In the genomic region with DNA sequence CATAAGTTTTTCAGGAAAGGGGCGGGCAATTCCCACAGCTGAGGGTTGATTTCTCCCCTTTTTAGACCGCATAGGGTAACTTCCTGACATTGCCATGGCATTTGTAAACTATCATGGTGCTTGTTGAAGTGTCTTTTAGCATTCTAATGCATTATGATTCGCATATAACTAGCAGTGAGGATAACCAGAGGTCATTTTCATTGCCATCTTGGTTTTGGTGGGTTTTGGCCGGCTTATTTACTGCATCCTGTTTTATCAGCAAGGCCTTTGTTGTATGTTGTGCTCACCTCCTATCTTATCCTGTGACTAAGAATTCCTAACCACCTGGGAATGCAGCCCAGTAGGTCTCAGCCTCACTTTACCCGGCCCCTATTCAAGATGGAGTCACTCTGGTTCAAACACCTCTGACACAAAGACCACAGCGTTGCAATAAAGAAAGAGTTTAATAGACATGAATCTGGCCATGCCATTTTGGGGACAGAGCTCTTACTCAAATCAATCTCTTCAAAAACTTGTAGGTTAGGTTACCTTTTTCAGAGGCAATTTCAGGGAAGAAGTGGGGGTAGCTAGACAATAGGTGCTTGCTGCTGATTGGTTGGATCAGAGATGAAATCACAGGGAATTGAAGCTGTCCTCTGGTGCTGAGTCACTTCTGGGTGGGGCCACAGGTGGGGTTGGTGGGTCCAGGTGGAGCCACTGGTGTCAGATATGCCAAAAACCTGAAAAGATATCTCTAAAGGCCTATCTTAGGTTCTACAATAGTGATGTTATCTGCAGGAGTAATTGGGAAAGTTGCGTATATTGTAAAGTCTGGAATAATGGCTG, we compare ENCODE assay signal across 18 cellular contexts. TPM values are rescaled to one million over a fixed set of nuclear protein-coding genes. Genes with fewer than 3 reads are reported as not detected.
DNase-seq lines count a peak whose midpoint lies in the region; ATAC-seq, FAIRE-seq and TF ChIP-seq lines count a peak whose summit lies in the region.
"Had no signal": no experiment of that assay in that cellular context is flagged by ENCODE, and none has a peak within 500 bp of the region (broad histone marks: within the 10 kb centered on the region; RNA-seq: fewer than 3 reads in every experiment).

No MANE protein-coding gene starts in this region.

- no peak for TF ChIP-seq RAD21 in K562 (CRISPR knock-in tag; conservative IDR thresholded peaks at IDR 0.05 in 1 of 2, IDR thresholded peaks at IDR 0.05 in 1 of 2)

- in situ Hi-C loops in K562 (cut with MboI), result no loop called here

- POLR2A ChIA-PET in K562 (lab: Yijun Ruan, JAX), result interaction anchor here (0.8 to 1.4 kb wide), 3 partner anchors 9 to 311 kb away, joined by 3 read pairs; no protein-coding TSS in a partner anchor
- POLR2A ChIA-PET in RWPE1 (lab: Yijun Ruan, JAX; ENCODE audit: low non-redundant PET), result no interaction called here

- BruUV-seq in K562 (replicated peaks; lab: Mats Ljungman, UMichigan), result no TSS peak

- no peaks in the 10 kb centered on the region for H3K79me2 ChIP-seq in K562 (ENCODE audit: control insufficient read depth, insufficient read depth, low read length)
- H3K79me2 ChIP-seq in keratinocyte (ENCODE audit: control insufficient read depth, insufficient read depth, low read length), result no peaks in the 10 kb centered on the region
- H3K79me2 ChIP-seq in osteoblast (ENCODE audit: insufficient read depth, low read length), result no peaks in the 10 kb centered on the region

- CTCF ChIA-PET in K562 (lab: Yijun Ruan, JAX; ENCODE audit: low intra/inter-chr PET ratio), result no interaction called here
- CTCF ChIA-PET in RWPE1 (lab: Yijun Ruan, JAX), result interaction anchor here (0.6 to 0.8 kb wide), 3 partner anchors 9 to 39 kb away, joined by 3 to 4 read pairs (median 4); no protein-coding TSS in a partner anchor

- dilution Hi-C loops in keratinocyte (cut with MboI; ENCODE audit: extremely low pct_ligation_motif_present, low sequenced_read_pairs), result no loop called here

- DNase-seq in A172 (ENCODE audit: low spot score) (peak; percentile 29), HT1080 (ENCODE audit: low read depth) (peak; percentile 7), K562 (ENCODE audit: extremely low read depth in 1 of 4, low spot score in 3 of 4) (no peak), keratinocyte (ENCODE audit: low read depth, low spot score) (peak; percentile 53), RWPE1 (ENCODE audit: low spot score) (no peak), kidney (no peak), SJCRH30 (no peak), osteoblast (ENCODE audit: insufficient read length, low spot score, missing footprints) (no peak)
- DNase-seq: BE2C, DND-41, GM23248, MG63, NCI-H2081 treated with DMSO at 0.1 percent for 48 hours, NCI-H524 treated with DMSO at 0.1 percent for 48 hours, SHP77 had no signal

- no peak for TF ChIP-seq EP300 in K562 (IDR thresholded peaks at IDR 0.05; ENCODE audit: low read length)

- no peaks in the 10 kb centered on the region for H3K9me3 ChIP-seq in K562 (replicated peaks; ENCODE audit: control insufficient read depth, insufficient read depth, low read depth, low read length)
- no peaks in the 10 kb centered on the region for H3K9me3 ChIP-seq in keratinocyte (ENCODE audit: control insufficient read depth, low read depth, low read length)
- no peaks in the 10 kb centered on the region for H3K9me3 ChIP-seq in kidney (ENCODE audit: control insufficient read depth in 1 of 2, low read length in 2 of 2)
- H3K9me3 ChIP-seq in SJCRH30 (replicated peaks), result no peaks in the 10 kb centered on the region
- H3K9me3 ChIP-seq in osteoblast (ENCODE audit: low read depth, low read length), result no peaks in the 10 kb centered on the region
- H3K9me3 ChIP-seq: BE2C, HAP-1, MG63 had no signal

- H3K4me3 ChIP-seq in K562 (no peak overlapping the region), keratinocyte (ENCODE audit: control insufficient read depth in 2 of 3, extremely low read depth in 1 of 3, insufficient read depth in 2 of 3, low read depth in 1 of 3, low read length in 3 of 3) (no peak overlapping the region), kidney (ENCODE audit: low read length in 2 of 2) (no peak overlapping the region), SJCRH30 (no peak overlapping the region), osteoblast (ENCODE audit: insufficient read depth, low read length) (no peak overlapping the region)
- H3K4me3 ChIP-seq: GM12878, GM23248, HAP-1, MG63, SK-N-MC had no signal

- no peak for ATAC-seq in K562
- ATAC-seq: GM12878 had no signal

- H3K27me3 ChIP-seq in K562 (ENCODE audit: control insufficient read depth in 2 of 2, insufficient read depth in 2 of 2, low read length in 2 of 2), result no peaks in the 10 kb centered on the region
- H3K27me3 ChIP-seq in keratinocyte (ENCODE audit: control insufficient read depth, extremely low read depth, insufficient read depth, low read length), result no peaks in the 10 kb centered on the region
- no peaks in the 10 kb centered on the region for H3K27me3 ChIP-seq in SJCRH30
- H3K27me3 ChIP-seq in osteoblast (ENCODE audit: insufficient read depth, low read length), result no peaks in the 10 kb centered on the region
- H3K27me3 ChIP-seq: BE2C, MG63 had no signal

- H3K36me3 ChIP-seq in K562 (ENCODE audit: control insufficient read depth, insufficient read depth, low read length), result no peaks in the 10 kb centered on the region
- no peaks in the 10 kb centered on the region for H3K36me3 ChIP-seq in keratinocyte (ENCODE audit: control insufficient read depth in 2 of 2, extremely low read depth in 1 of 2, insufficient read depth in 2 of 2, low read length in 2 of 2)
- H3K36me3 ChIP-seq in kidney (ENCODE audit: control insufficient read depth in 1 of 2, insufficient read depth in 2 of 2, low read length in 2 of 2), result peaks cover 0 to 2% of the 10 kb centered on the region in 2 donors
- no peaks in the 10 kb centered on the region for H3K36me3 ChIP-seq in SJCRH30
- no peaks in the 10 kb centered on the region for H3K36me3 ChIP-seq in osteoblast (ENCODE audit: insufficient read depth, low read length)
- H3K36me3 ChIP-seq: BE2C, HAP-1, MG63 had no signal

- WGBS in K562 (ENCODE audit: insufficient coverage, low coverage, missing lambda C conversion rate), result 62% methylated on average over 7 of the region's 7 CpGs

- no peaks in the 10 kb centered on the region for H3K9me1 ChIP-seq in K562 (ENCODE audit: control insufficient read depth, insufficient read depth, low read length)
- H3K9me1 ChIP-seq in keratinocyte (ENCODE audit: control insufficient read depth, extremely low read depth, insufficient read depth, low read length), result no peaks in the 10 kb centered on the region

- TF ChIP-seq CTCF in K562 (IDR thresholded peaks at IDR 0.05 in 2 of 3, conservative IDR thresholded peaks at IDR 0.05 in 1 of 3; ENCODE audit: insufficient read depth in 2 of 3, low read depth in 1 of 3, low read length in 3 of 3) (no peak), keratinocyte (optimal IDR thresholded peaks at IDR 0.05 in 1 of 3, IDR thresholded peaks at IDR 0.05 in 1 of 3, conservative IDR thresholded peaks at IDR 0.05 in 1 of 3; ENCODE audit: extremely low read depth in 1 of 3, insufficient read depth in 2 of 3, low read length in 3 of 3) (no peak), RWPE1 (conservative IDR thresholded peaks at IDR 0.05; ENCODE audit: low read depth) (no peak), kidney (IDR thresholded peaks at IDR 0.05; ENCODE audit: borderline replicate concordance, extremely low read depth, insufficient read depth) (no peak), osteoblast (IDR thresholded peaks at IDR 0.05; ENCODE audit: extremely low read depth, low read depth, low read length) (no peak)

- H4K20me1 ChIP-seq in K562 (replicated peaks; ENCODE audit: control insufficient read depth, insufficient read depth, low read length), result no peaks in the 10 kb centered on the region
- H4K20me1 ChIP-seq in keratinocyte (ENCODE audit: control insufficient read depth, extremely low read depth, insufficient read depth, low read length), result no peaks in the 10 kb centered on the region
- no peaks in the 10 kb centered on the region for H4K20me1 ChIP-seq in osteoblast (ENCODE audit: insufficient read depth, low read length)

- TF ChIP-seq POLR2A in K562 (conservative IDR thresholded peaks at IDR 0.05), result no peak

- intact Hi-C loops in K562 (cut with micrococcal nuclease), result no loop called here
- intact Hi-C loops in kidney (cut with DNase I), result no loop called here

- H3K4me2 ChIP-seq in K562 (ENCODE audit: insufficient read depth, low read length), result no peak overlapping the region
- peak overlapping the region; percentile 9 for H3K4me2 ChIP-seq in keratinocyte (ENCODE audit: control insufficient read depth, extremely low read depth, insufficient read depth, low read depth, low read length)
- no peak overlapping the region for H3K4me2 ChIP-seq in osteoblast (ENCODE audit: insufficient read depth, low read length)

- H3K4me1 ChIP-seq in K562 (replicated peaks in 1 of 2; ENCODE audit: control insufficient read depth in 2 of 2, insufficient read depth in 2 of 2, low read length in 2 of 2), result no peaks in the 10 kb centered on the region; a peak in 2 of 5 replicates
- H3K4me1 ChIP-seq in keratinocyte (ENCODE audit: control insufficient read depth, extremely low read depth, insufficient read depth, low read length), result peaks cover 40% of the 10 kb centered on the region
- H3K4me1 ChIP-seq in kidney (ENCODE audit: control insufficient read depth in 1 of 2, insufficient read depth in 1 of 2, low read depth in 1 of 2, low read length in 2 of 2), result no peaks in the 10 kb centered on the region
- H3K4me1 ChIP-seq in SJCRH30, result peaks cover 7% of the 10 kb centered on the region
- peaks cover 11% of the 10 kb centered on the region for H3K4me1 ChIP-seq in osteoblast (ENCODE audit: insufficient read depth, low read length)
- H3K4me1 ChIP-seq: BE2C had no signal

- H3K27ac ChIP-seq in K562 (ENCODE audit: extremely low read depth, low read depth, low read length), result no peak overlapping the region
- H3K27ac ChIP-seq in keratinocyte (ENCODE audit: control insufficient read depth, insufficient read depth, low read length), result peak overlapping the region; percentile 53
- H3K27ac ChIP-seq in RWPE1, result no peak overlapping the region
- H3K27ac ChIP-seq in kidney (ENCODE audit: low read depth in 2 of 2, low read length in 2 of 2), result no peak overlapping the region
- no peak overlapping the region for H3K27ac ChIP-seq in SJCRH30
- H3K27ac ChIP-seq in osteoblast (ENCODE audit: low read depth, low read length), result no peak overlapping the region
- H3K27ac ChIP-seq: GM23248, SK-N-MC had no signal

- H2AFZ ChIP-seq in K562 (ENCODE audit: low read depth, low read length) (no peak overlapping the region), keratinocyte (ENCODE audit: control insufficient read depth, low read length) (peak overlapping the region; percentile 39), osteoblast (ENCODE audit: low read length) (no peak overlapping the region)
- H2AFZ ChIP-seq: GM23248 had no signal

- H3K9ac ChIP-seq in K562 (ENCODE audit: insufficient read depth in 1 of 2, low read depth in 2 of 2, low read length in 2 of 2), result no peak overlapping the region
- H3K9ac ChIP-seq in keratinocyte (ENCODE audit: control insufficient read depth, extremely low read depth, insufficient read depth, low read length), result no peak overlapping the region
- no peak overlapping the region for H3K9ac ChIP-seq in kidney (ENCODE audit: low read length in 2 of 2)
- H3K9ac ChIP-seq: GM23248 had no signal

- FAIRE-seq in K562 (lab: Jason Lieb, UNC) (peak; percentile 19), keratinocyte (lab: Jason Lieb, UNC) (peak; percentile 61), kidney (lab: Jason Lieb, UNC) (no peak)
- FAIRE-seq: GM12878 had no signal

RNA-seq across cellular contexts. Expression of a gene that starts 23.3 kb away (rescaled TPM):
- total RNA-seq in A172 (2014; rRNA removed; shearing (Covaris generic)), result 0.50 and 0.53 TPM in 2 replicates
- 0.21 TPM in 1 of 2 replicates, not detected in the other for total RNA-seq in HT1080 (2014; rRNA removed; shearing (Covaris generic))
- polyA plus RNA-seq in HT1080 (2015; cell fraction: cytosol; rRNA removed), result 0.65 and 0.93 TPM in 2 replicates
- 2.2 and 2.4 TPM in 2 replicates for polyA plus RNA-seq in HT1080 (2015; cell fraction: nucleus; rRNA removed)
- total RNA-seq in K562 (2011; cell fraction: chromatin; rRNA removed; ENCODE audit: low replicate concordance), result 4.0 and 5.3 TPM in 2 replicates
- 2.7 and 3.4 TPM in 2 replicates for total RNA-seq in K562 (2011; cell fraction: nucleolus; rRNA removed)
- total RNA-seq in K562 (2011; cell fraction: nucleoplasm; rRNA removed), result 4.6 and 8.7 TPM in 2 replicates
- total RNA-seq in K562 (2014; rRNA removed) (0.32 and 0.98 TPM in 2 replicates), K562 (2014; rRNA removed; fragmentation: Illumina TruSeq; extraction: Trizol) (0.95 and 1.1 TPM in 2 replicates), K562 (2015; rRNA removed; fragmentation: Illumina TruSeq; extraction: Trizol) (0.94 and 1.3 TPM in 2 replicates), K562 (2021) (1.8 and 2.1 TPM in 2 replicates), kidney (2.0 TPM), osteoblast (1.1 and 1.5 TPM in 2 replicates)
- polyA plus RNA-seq in K562 (2011; rRNA removed) (3.1 and 3.4 TPM in 2 replicates), K562 (2014; fragmentation: Illumina TruSeq; extraction: Trizol) (1.9 TPM in 2 replicates), K562 (2014; fragmentation: Nextera tagmentation; extraction: Ambion mirVana) (under 1 TPM; 0.42 to 0.52 TPM), K562 (2014; rRNA removed) (2.4 and 2.8 TPM in 2 replicates), keratinocyte (0.65 to 1.2 TPM (median 0.93 TPM) in 3 replicates), kidney (ENCODE audit: insufficient read depth, low read depth, low replicate concordance) (1.6 TPM)
- 1.9 and 3.3 TPM in 2 replicates for polyA plus RNA-seq in K562 (2011; cell fraction: cytosol; rRNA removed)
- 4.1 and 5.3 TPM in 2 replicates for polyA plus RNA-seq in K562 (2011; cell fraction: nucleus; rRNA removed)
- 1.9 and 3.5 TPM in 2 replicates for polyA plus RNA-seq in K562 (2012)
- 1.5 and 1.8 TPM in 2 replicates for polyA minus RNA-seq in K562 (2011; rRNA and poly(A)+ RNA removed)
- polyA minus RNA-seq in K562 (2011; cell fraction: cytosol; rRNA and poly(A)+ RNA removed), result 0.76 TPM in 1 of 2 replicates, not detected in the other
- 1.6 and 1.9 TPM in 2 replicates for polyA minus RNA-seq in K562 (2011; cell fraction: nucleus; rRNA and poly(A)+ RNA removed)
- polyA plus RNA-seq in keratinocyte (2011; ENCODE audit: low read depth), result 1.5 TPM
- 0.44 and 0.56 TPM in 2 replicates for polyA plus RNA-seq in keratinocyte (2011; cell fraction: cytosol; rRNA removed)
- polyA plus RNA-seq in keratinocyte (2011; cell fraction: nucleus; rRNA removed), result 2.9 and 3.1 TPM in 2 replicates
- 0.25 and 3.9 TPM in 2 replicates for polyA plus RNA-seq in keratinocyte (2012; ENCODE audit: low replicate concordance)
- 0.79 to 0.93 TPM (median 0.92 TPM) in 3 replicates for polyA minus RNA-seq in keratinocyte
- polyA minus RNA-seq in keratinocyte (2011; cell fraction: cytosol; rRNA and poly(A)+ RNA removed), result not detected
- 1.4 and 2.3 TPM in 2 replicates for polyA minus RNA-seq in keratinocyte (2011; cell fraction: nucleus; rRNA and poly(A)+ RNA removed)
- total RNA-seq in SJCRH30 (2014; rRNA removed; shearing (Covaris generic)), result 0.79 and 1.1 TPM in 2 replicates

Comparison
In these comparisons a context has a peak if more than half of its experiments do, and no peak if none do; other contexts are left out.
1. DNase-seq: peak in A172 (single experiment), HT1080 (single experiment) and keratinocyte (single experiment); none in K562 (0 of 4), RWPE1 (single experiment), kidney (single experiment), SJCRH30 (0 of 2) and osteoblast (single experiment).